Comparison of ENCODE assay signal across 20 cellular contexts in genomic region chr18:11283531-11284071, GRCh38.
DNase-seq lines count a peak whose midpoint lies in the region; ATAC-seq and TF ChIP-seq lines count a peak whose summit lies in the region.
"Had no signal": no experiment of that assay in that cellular context is flagged by ENCODE, and none has a peak within 500 bp of the region (broad histone marks: within the 10 kb centered on the region; RNA-seq: fewer than 3 reads in every experiment).

No MANE protein-coding gene starts in this region.

- DNase-seq in HuH-7 (ENCODE audit: low spot score), result peak; percentile 49
- no peak for DNase-seq in coronary artery (ENCODE audit: low spot score)
- DNase-seq in sigmoid colon, result peak; percentile 67
- DNase-seq in stimulated activated CD4-positive, alpha-beta T cell treated with anti-CD3 and anti-CD28 coated beads, Interleukin-4, amount 100 ng/mL, for 1 hour, result no peak
- no peak for DNase-seq in cortex of kidney (lab: John Stamatoyannopoulos, UW)
- DNase-seq: 8988T, ACHN, Calu3, DMS79 treated with DMSO at 0.1 percent for 48 hours, GF-D8, MM.1S, NCI-H1694, NCI-H2029 treated with DMSO at 0.1 percent for 48 hours, NCI-H2227 treated with DMSO at 0.1 percent for 48 hours, PC-9, SJCRH30 had no signal

- no peak for TF ChIP-seq EP300 in sigmoid colon (IDR thresholded peaks at IDR 0.05)

- H3K9ac ChIP-seq in liver (ENCODE audit: low read depth in 1 of 2, low read length in 2 of 2), result no peak overlapping the region
- H3K9ac ChIP-seq: KMS-11 had no signal

- no peak for TF ChIP-seq POLR2A in sigmoid colon (IDR thresholded peaks at IDR 0.05)

- TF ChIP-seq RAD21 in liver (IDR thresholded peaks at IDR 0.05), result peak; percentile 51 to 59

- intact Hi-C loops in sigmoid colon (cut with DNase I), result no loop called here

- ATAC-seq in HG02885 (IDR thresholded peaks at IDR 0.05; ENCODE audit: poor library complexity, unreplicated experiment), result no peak
- ATAC-seq: Right ventricle myocardium inferior had no signal

- peak overlapping the region; percentile 24 for H3K4me3 ChIP-seq in coronary artery
- no peak overlapping the region for H3K4me3 ChIP-seq in liver (ENCODE audit: low read depth in 1 of 3, low read length in 3 of 3)
- H3K4me3 ChIP-seq in sigmoid colon, result no peak overlapping the region
- H3K4me3 ChIP-seq: PC-9, SJCRH30 had no signal

- WGBS in liver, result 26% methylated on average over 9 of the region's 9 CpGs
- WGBS in sigmoid colon, 2 donors, result 59 to 70% methylated on average over 9 of the region's 9 CpGs

- no peaks in the 10 kb centered on the region for H3K36me3 ChIP-seq in liver (ENCODE audit: control insufficient read depth in 4 of 4, insufficient read depth in 3 of 4, low read depth in 1 of 4, low read length in 3 of 4)
- no peaks in the 10 kb centered on the region for H3K36me3 ChIP-seq in sigmoid colon
- H3K36me3 ChIP-seq: SJCRH30 had no signal

- H3K27ac ChIP-seq in coronary artery (no peak overlapping the region), liver (ENCODE audit: low read depth in 1 of 2, low read length in 2 of 2) (peak overlapping the region; percentile 17 to 37), sigmoid colon (no peak overlapping the region)
- H3K27ac ChIP-seq: KMS-11, PC-9, SJCRH30 had no signal

- H3K9me3 ChIP-seq in liver (ENCODE audit: control insufficient read depth in 4 of 4, low read length in 3 of 4) (no peaks in the 10 kb centered on the region), sigmoid colon (no peaks in the 10 kb centered on the region)
- H3K9me3 ChIP-seq: SJCRH30 had no signal

- H3K27me3 ChIP-seq in liver (ENCODE audit: control insufficient read depth in 4 of 4, insufficient read depth in 4 of 4, low read length in 3 of 4) (no peaks in the 10 kb centered on the region), sigmoid colon (no peaks in the 10 kb centered on the region)
- H3K27me3 ChIP-seq: SJCRH30 had no signal

- TF ChIP-seq CTCF in coronary artery (IDR thresholded peaks at IDR 0.05) (no peak), liver (IDR thresholded peaks at IDR 0.05; ENCODE audit: low read depth, low read length, missing input control) (no peak), sigmoid colon (IDR thresholded peaks at IDR 0.05) (no peak)

- peaks cover 0 to 25% (median 14%) of the 10 kb centered on the region in 4 donors for H3K4me1 ChIP-seq in liver (ENCODE audit: control insufficient read depth in 4 of 4, insufficient read depth in 4 of 4, low read length in 3 of 4)
- H3K4me1 ChIP-seq in sigmoid colon, result no peaks in the 10 kb centered on the region
- H3K4me1 ChIP-seq: SJCRH30 had no signal

TF ChIP-seq in liver, 16 proteins besides CTCF, POLR2A, EP300 and RAD21:
- TF ChIP-seq RXRA (IDR thresholded peaks at IDR 0.05), result peak; percentile 70 to 88
- TF ChIP-seq NR2F2 (IDR thresholded peaks at IDR 0.05), result no peak
- peak in 1 of 2 donors; percentile 86 for TF ChIP-seq EGR1 (IDR thresholded peaks at IDR 0.05; ENCODE audit: low read depth in 2 of 2)
- peak; percentile 69 for TF ChIP-seq ZBTB33 (IDR thresholded peaks at IDR 0.05)
- peak; percentile 74 to 91 for TF ChIP-seq HNF4A (conservative IDR thresholded peaks at IDR 0.05)
- TF ChIP-seq FOXA2 (IDR thresholded peaks at IDR 0.05), result peak; percentile 97
- peak; percentile 26 for TF ChIP-seq HNF4G (IDR thresholded peaks at IDR 0.05)
- TF ChIP-seq FOXA1 (IDR thresholded peaks at IDR 0.05), result peak; percentile 97
- TF ChIP-seq, protein P1, sequence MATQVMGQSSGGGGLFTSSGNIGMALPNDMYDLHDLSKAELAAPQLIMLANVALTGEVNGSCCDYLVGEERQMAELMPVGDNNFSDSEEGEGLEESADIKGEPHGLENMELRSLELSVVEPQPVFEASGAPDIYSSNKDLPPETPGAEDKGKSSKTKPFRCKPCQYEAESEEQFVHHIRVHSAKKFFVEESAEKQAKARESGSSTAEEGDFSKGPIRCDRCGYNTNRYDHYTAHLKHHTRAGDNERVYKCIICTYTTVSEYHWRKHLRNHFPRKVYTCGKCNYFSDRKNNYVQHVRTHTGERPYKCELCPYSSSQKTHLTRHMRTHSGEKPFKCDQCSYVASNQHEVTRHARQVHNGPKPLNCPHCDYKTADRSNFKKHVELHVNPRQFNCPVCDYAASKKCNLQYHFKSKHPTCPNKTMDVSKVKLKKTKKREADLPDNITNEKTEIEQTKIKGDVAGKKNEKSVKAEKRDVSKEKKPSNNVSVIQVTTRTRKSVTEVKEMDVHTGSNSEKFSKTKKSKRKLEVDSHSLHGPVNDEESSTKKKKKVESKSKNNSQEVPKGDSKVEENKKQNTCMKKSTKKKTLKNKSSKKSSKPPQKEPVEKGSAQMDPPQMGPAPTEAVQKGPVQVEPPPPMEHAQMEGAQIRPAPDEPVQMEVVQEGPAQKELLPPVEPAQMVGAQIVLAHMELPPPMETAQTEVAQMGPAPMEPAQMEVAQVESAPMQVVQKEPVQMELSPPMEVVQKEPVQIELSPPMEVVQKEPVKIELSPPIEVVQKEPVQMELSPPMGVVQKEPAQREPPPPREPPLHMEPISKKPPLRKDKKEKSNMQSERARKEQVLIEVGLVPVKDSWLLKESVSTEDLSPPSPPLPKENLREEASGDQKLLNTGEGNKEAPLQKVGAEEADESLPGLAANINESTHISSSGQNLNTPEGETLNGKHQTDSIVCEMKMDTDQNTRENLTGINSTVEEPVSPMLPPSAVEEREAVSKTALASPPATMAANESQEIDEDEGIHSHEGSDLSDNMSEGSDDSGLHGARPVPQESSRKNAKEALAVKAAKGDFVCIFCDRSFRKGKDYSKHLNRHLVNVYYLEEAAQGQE (IDR thresholded peaks at IDR 0.05), result peak; percentile 76
- peak; percentile 92 for TF ChIP-seq YY1 (IDR thresholded peaks at IDR 0.05)
- TF ChIP-seq TAF1 (conservative IDR thresholded peaks at IDR 0.05), result no peak
- TF ChIP-seq JUND (IDR thresholded peaks at IDR 0.05), result peak in 1 of 2 donors; percentile 60
- TF ChIP-seq GABPA (IDR thresholded peaks at IDR 0.05 in 1 of 2, conservative IDR thresholded peaks at IDR 0.05 in 1 of 2), result peak in 1 of 2 donors; percentile 27
- TF ChIP-seq, protein P2, sequence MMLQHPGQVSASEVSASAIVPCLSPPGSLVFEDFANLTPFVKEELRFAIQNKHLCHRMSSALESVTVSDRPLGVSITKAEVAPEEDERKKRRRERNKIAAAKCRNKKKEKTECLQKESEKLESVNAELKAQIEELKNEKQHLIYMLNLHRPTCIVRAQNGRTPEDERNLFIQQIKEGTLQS (IDR thresholded peaks at IDR 0.05), result no peak
- TF ChIP-seq SP1 (IDR thresholded peaks at IDR 0.05), result peak; percentile 91
- peak; percentile 72 for TF ChIP-seq MAX (IDR thresholded peaks at IDR 0.05)

Comparison
In these comparisons a context has a peak if more than half of its experiments do, and no peak if none do; other contexts are left out.
1. DNase-seq: peak in HuH-7 (single experiment) and sigmoid colon (single experiment); none in coronary artery (single experiment), stimulated activated CD4-positive, alpha-beta T cell treated with anti-CD3 and anti-CD28 coated beads, Interleukin-4, amount 100 ng/mL, for 1 hour (single experiment) and cortex of kidney (single experiment).
2. H3K27ac ChIP-seq: peak in liver (2 of 2); none in coronary artery (0 of 2) and sigmoid colon (0 of 4).